In genomic region chr18:7117390-7118355, GRCh38 we compare ENCODE assay signal across 9 cellular contexts. TPM values are rescaled to one million over a fixed set of nuclear protein-coding genes. Genes with fewer than 3 reads are reported as not detected.
A peak's percentile ranks its signal among the peaks of the same experiment; 100 is the strongest.
DNase-seq lines count a peak whose midpoint lies in the region; ATAC-seq and FAIRE-seq lines count a peak whose summit lies in the region.
"Had no signal": no experiment of that assay in that cellular context is flagged by ENCODE, and none has a peak within 500 bp of the region (broad histone marks: within the 10 kb centered on the region; RNA-seq: fewer than 3 reads in every experiment).

TSS of gene LAMA1 (minus strand) at chr18:7117797. CDS start at chr18:7117720, 77 bp downstream.

- H3K4me1 ChIP-seq in BLaER1 treated with 17β-estradiol and CSF1 and Interleukin-3, amounts not matched to agents 10 nM and 100 nM, result peaks cover 0 to 9% (median 0%) of the 10 kb centered on the region in 10 experiments; a peak in 3 of 20 replicates
- no peaks in the 10 kb centered on the region for H3K4me1 ChIP-seq in CD4-positive, alpha-beta memory T cell (ENCODE audit: insufficient read depth, low read length)

- ATAC-seq in HG02571 (IDR thresholded peaks at IDR 0.05; ENCODE audit: unreplicated experiment) (no peak), HG02938 (IDR thresholded peaks at IDR 0.05; ENCODE audit: unreplicated experiment) (no peak)

- H3K9me3 ChIP-seq in BLaER1 treated with 17β-estradiol and CSF1 and Interleukin-3, amounts not matched to agents 10 nM and 100 nM (replicated peaks in 1 of 11), result peaks cover 10 to 29% (median 17%) of the 10 kb centered on the region in 11 experiments
- no peaks in the 10 kb centered on the region for H3K9me3 ChIP-seq in CD4-positive, alpha-beta memory T cell (ENCODE audit: control insufficient read depth in 1 of 2, low read length in 2 of 2)

- peaks cover 0 to 21% (median 9%) of the 10 kb centered on the region in 8 donors for H3K9me3 Mint-ChIP-seq in CD4-positive, alpha-beta memory T cell

- H3K9ac ChIP-seq in BLaER1 treated with 17β-estradiol and CSF1 and Interleukin-3, amounts not matched to agents 10 nM and 100 nM, result no peak within 1 kb of the TSS

- intact Hi-C loops in CD4-positive, alpha-beta memory T cell (cut with micrococcal nuclease), result no loop called here

- peaks cover 18 to 22% of the 10 kb centered on the region in 2 donors for H3K27me3 Mint-ChIP-seq in CD4-positive, alpha-beta memory T cell

- H3K36me3 ChIP-seq in BLaER1 treated with 17β-estradiol and CSF1 and Interleukin-3, amounts not matched to agents 10 nM and 100 nM, result no peaks in the 10 kb centered on the region
- no peaks in the 10 kb centered on the region for H3K36me3 ChIP-seq in CD4-positive, alpha-beta memory T cell (ENCODE audit: insufficient read depth, low read length)

- peak within 1 kb of the TSS in 8 of 11 experiments; percentile 28 to 59 (median 34); a peak in 9 of 22 replicates for H3K4me2 ChIP-seq in BLaER1 treated with 17β-estradiol and CSF1 and Interleukin-3, amounts not matched to agents 10 nM and 100 nM
- H3K4me2 ChIP-seq: PC-9 had no signal

- H4K20me1 ChIP-seq in BLaER1 treated with 17β-estradiol and CSF1 and Interleukin-3, amounts not matched to agents 10 nM and 100 nM, result no peaks in the 10 kb centered on the region

- H3K4me3 Mint-ChIP-seq in CD4-positive, alpha-beta memory T cell, result peak within 1 kb of the TSS in 4 of 8 donors; percentile 20 to 80 (median 56)

- no peak within 1 kb of the TSS for H3K27ac ChIP-seq in BLaER1 treated with 17β-estradiol and CSF1 and Interleukin-3, amounts not matched to agents 10 nM and 100 nM
- no peak within 1 kb of the TSS for H3K27ac ChIP-seq in CD4-positive, alpha-beta memory T cell (ENCODE audit: low read depth, low read length)
- H3K27ac ChIP-seq: PC-9 had no signal

- no peak within 1 kb of the TSS for H3K27ac Mint-ChIP-seq in CD4-positive, alpha-beta memory T cell

- FAIRE-seq in GM19239 (lab: Jason Lieb, UNC), result no peak

- H3K4me3 ChIP-seq in BLaER1 treated with 17β-estradiol and CSF1 and Interleukin-3, amounts not matched to agents 10 nM and 100 nM, result no peak within 1 kb of the TSS
- no peak within 1 kb of the TSS for H3K4me3 ChIP-seq in CD4-positive, alpha-beta memory T cell (ENCODE audit: low read length in 2 of 2)
- H3K4me3 ChIP-seq: PC-9 had no signal

- H3K4me1 Mint-ChIP-seq in CD4-positive, alpha-beta memory T cell, result peaks cover 0 to 9% (median 3%) of the 10 kb centered on the region in 4 donors

- no peaks in the 10 kb centered on the region for H3K36me3 Mint-ChIP-seq in CD4-positive, alpha-beta memory T cell

- DNase-seq in NCI-H510A (lab: John Stamatoyannopoulos, UW) (peak; percentile 30), fibroblast of gingiva (ENCODE audit: low read depth) (peak; percentile 28), occipital lobe (lab: John Stamatoyannopoulos, UW) (no peak), GM19239 (ENCODE audit: insufficient read length, low spot score) (no peak)
- DNase-seq in CD4-positive, alpha-beta memory T cell, result no peak
- DNase-seq: PC-9 had no signal

- CTCF ChIA-PET in CD4-positive, alpha-beta memory T cell (lab: Charles Lee; ENCODE audit: partially characterized antibody), result no interaction called here

- peaks cover 0 to 20% (median 12%) of the 10 kb centered on the region in 11 experiments; a peak in 17 of 22 replicates for H3K27me3 ChIP-seq in BLaER1 treated with 17β-estradiol and CSF1 and Interleukin-3, amounts not matched to agents 10 nM and 100 nM
- no peaks in the 10 kb centered on the region for H3K27me3 ChIP-seq in CD4-positive, alpha-beta memory T cell (ENCODE audit: insufficient read depth, low read length)

- POLR2A ChIA-PET in CD4-positive, alpha-beta memory T cell (lab: Charles Lee; ENCODE audit: partially characterized antibody), result no interaction called here

RNA-seq across cellular contexts. Expression of gene LAMA1, which starts in this region (rescaled TPM):
- total RNA-seq in occipital lobe, result 15.1 TPM
- total RNA-seq in CD4-positive, alpha-beta memory T cell, result not detected
- polyA plus RNA-seq in CD4-positive, alpha-beta memory T cell, result not detected
- total RNA-seq: PC-9 had no signal

Comparison
In these comparisons a context has a peak if more than half of its experiments do, and no peak if none do; other contexts are left out.
1. RNA of gene LAMA1 (total RNA-seq): 15.1 TPM in occipital lobe (single experiment); not detected in CD4-positive, alpha-beta memory T cell; every median in the first group is over 10 times any median in the second.
2. DNase-seq: peak in NCI-H510A (single experiment) and fibroblast of gingiva (single experiment); none in occipital lobe (single experiment), CD4-positive, alpha-beta memory T cell (0 of 5) and GM19239 (single experiment).